ENCODE assay signal across 1 cellular context in the genomic region with DNA sequence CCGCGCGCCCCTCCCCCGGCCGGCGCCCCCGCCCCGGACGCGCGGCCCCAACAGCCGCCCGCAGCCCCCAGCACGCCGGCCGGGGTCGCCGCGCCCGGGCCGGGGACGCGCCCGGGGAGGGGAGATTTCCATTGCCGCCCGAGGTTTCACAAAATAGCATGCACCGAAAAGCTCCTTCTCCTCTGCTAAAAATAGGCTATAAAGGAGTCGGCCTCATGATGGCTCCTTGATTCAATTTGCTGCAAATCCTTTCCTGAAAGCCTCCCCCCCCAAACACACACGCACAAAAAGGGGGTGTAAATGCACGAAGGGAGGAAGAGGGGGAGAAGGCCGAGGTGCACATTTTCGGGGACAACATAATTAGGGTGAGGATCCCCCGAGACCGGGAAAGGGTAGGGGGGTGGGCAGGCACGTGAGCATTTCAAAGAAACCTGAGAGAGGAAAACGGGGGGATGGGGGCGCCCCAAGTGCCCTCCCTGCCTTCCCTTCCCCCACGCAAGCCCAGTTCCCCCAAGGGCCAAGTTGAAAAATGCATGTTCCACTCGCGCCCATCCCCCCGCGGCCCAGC.
TF ChIP-seq lines count a peak whose summit lies in the region.

No MANE protein-coding gene starts in this region.

TF ChIP-seq in K562, 482 proteins besides CTCF, POLR2A, EP300 and RAD21 (continued from another document):
- TF ChIP-seq, protein P1, sequence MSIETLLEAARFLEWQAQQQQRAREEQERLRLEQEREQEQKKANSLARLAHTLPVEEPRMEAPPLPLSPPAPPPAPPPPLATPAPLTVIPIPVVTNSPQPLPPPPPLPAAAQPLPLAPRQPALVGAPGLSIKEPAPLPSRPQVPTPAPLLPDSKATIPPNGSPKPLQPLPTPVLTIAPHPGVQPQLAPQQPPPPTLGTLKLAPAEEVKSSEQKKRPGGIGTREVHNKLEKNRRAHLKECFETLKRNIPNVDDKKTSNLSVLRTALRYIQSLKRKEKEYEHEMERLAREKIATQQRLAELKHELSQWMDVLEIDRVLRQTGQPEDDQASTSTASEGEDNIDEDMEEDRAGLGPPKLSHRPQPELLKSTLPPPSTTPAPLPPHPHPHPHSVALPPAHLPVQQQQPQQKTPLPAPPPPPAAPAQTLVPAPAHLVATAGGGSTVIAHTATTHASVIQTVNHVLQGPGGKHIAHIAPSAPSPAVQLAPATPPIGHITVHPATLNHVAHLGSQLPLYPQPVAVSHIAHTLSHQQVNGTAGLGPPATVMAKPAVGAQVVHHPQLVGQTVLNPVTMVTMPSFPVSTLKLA (conservative IDR thresholded peaks at IDR 0.05), result no peak; a peak in 1 of 4 replicates
- TF ChIP-seq HMG20A (CRISPR knock-in tag; conservative IDR thresholded peaks at IDR 0.05) (no peak), ZNF644 (tag; IDR thresholded peaks at IDR 0.05; ENCODE audit: low read depth) (0 out of 2 replicates have a peak, but pooled peaks have one; percentile 29), SFPQ (IDR thresholded peaks at IDR 0.05; ENCODE audit: low read depth, low read length) (no peak), LEF1 (IDR thresholded peaks at IDR 0.05) (no peak)
